ENCODE assay signal across 31 cellular contexts in the genomic region with DNA sequence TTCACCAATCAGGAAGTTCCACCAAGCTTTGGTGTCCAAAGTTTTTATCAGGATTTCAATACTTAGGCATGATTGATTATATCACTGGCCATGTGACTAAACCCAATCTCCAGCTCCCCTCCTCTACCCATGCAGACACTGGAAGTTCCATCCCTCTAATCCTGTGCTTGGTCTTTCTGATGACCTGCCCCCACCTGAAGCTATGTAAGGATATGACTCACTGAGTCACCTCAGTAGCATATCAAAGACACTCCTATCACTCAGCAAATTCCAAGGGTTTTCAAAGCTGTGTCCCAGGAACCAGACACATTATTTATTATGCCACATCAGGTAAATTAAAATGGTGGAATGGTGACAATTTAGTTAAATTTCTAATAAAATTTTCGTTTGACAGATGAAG.
"Had no signal": no experiment of that assay in that cellular context is flagged by ENCODE, and none has a peak within 500 bp of the region (broad histone marks: within the 10 kb centered on the region; RNA-seq: fewer than 3 reads in every experiment).

No MANE protein-coding gene starts in this region.

- H3K9me3 ChIP-seq: lower lobe of right lung, mucosa of descending colon, pancreas, prostate gland, testis, thyroid gland, transverse colon, upper lobe of left lung, vagina had no signal

- H3K36me3 ChIP-seq: left lung, lower lobe of right lung, pancreas, prostate gland, stomach, thyroid gland, transverse colon, upper lobe of left lung, vagina had no signal

- H3K4me1 ChIP-seq: left lung, lower lobe of right lung, pancreas, prostate gland, stomach, testis, thyroid gland, transverse colon, upper lobe of left lung, vagina had no signal

- H3K27ac Mint-ChIP-seq: naive thymus-derived CD8-positive, alpha-beta T cell; nephron; stimulated activated naive B cell treated with anti-CD40 and anti-IgM and Interleukin-4, amounts not matched to agents 10 μg/mL and 1 μg/mL and 100 μg/mL, for 72 hours had no signal

- H3K4me3 Mint-ChIP-seq: naive thymus-derived CD8-positive, alpha-beta T cell; nephron; neural crest cell; stimulated activated naive B cell treated with anti-CD40 and anti-IgM and Interleukin-4, amounts not matched to agents 10 μg/mL and 1 μg/mL and 100 μg/mL, for 72 hours had no signal

- H3K27ac ChIP-seq: left lung, lower lobe of right lung, pancreas, prostate gland, skin epidermis, stomach, testis, thyroid gland, transverse colon, upper lobe of left lung, vagina had no signal

- H3K36me3 Mint-ChIP-seq: stimulated activated naive B cell treated with anti-CD40 and anti-IgM and Interleukin-4, amounts not matched to agents 10 μg/mL and 1 μg/mL and 100 μg/mL, for 72 hours had no signal

- DNase-seq: kidney glomerular epithelial cell; left colon; left lung; lower lobe of right lung; mammary epithelial cell; mesenchymal stem cell; midbrain; mucosa of descending colon; naive thymus-derived CD8-positive, alpha-beta T cell; nucleus accumbens; pancreas; posterior cingulate gyrus; retina; right cardiac atrium; stimulated activated CD4-positive, alpha-beta T cell treated with anti-CD3 and anti-CD28 coated beads, Interleukin-12 subunit alpha, Interleukin-12 subunit beta, amount 100 ng/mL, for 4 hours; stimulated activated CD4-positive, alpha-beta T cell treated with anti-CD3 and anti-CD28 coated beads, Interleukin-15, amount 100 ng/mL, for 24 hours; stimulated activated CD4-positive, alpha-beta T cell treated with anti-CD3 and anti-CD28 coated beads, Interleukin-2, amount 100 ng/mL, for 24 hours; stimulated activated CD4-positive, alpha-beta T cell treated with anti-CD3 and anti-CD28 coated beads, Interleukin-4, amount 100 ng/mL, for 1 hour; stimulated activated naive B cell treated with anti-CD40 and anti-IgM and Interleukin-4, amounts not matched to agents 10 μg/mL and 1 μg/mL and 100 μg/mL, for 72 hours; stimulated activated naive CD8-positive, alpha-beta T cell treated with anti-CD3 and anti-CD28 coated beads, Interleukin-15, Interleukin-2, amounts not matched to agents 100 U/mL and 50 U/mL, for 24 hours; stomach; testis; thyroid gland; transverse colon; upper lobe of left lung had no signal

- H3K4me1 Mint-ChIP-seq: naive thymus-derived CD8-positive, alpha-beta T cell; nephron; stimulated activated naive B cell treated with anti-CD40 and anti-IgM and Interleukin-4, amounts not matched to agents 10 μg/mL and 1 μg/mL and 100 μg/mL, for 72 hours had no signal

- H3K27me3 Mint-ChIP-seq: stimulated activated naive B cell treated with anti-CD40 and anti-IgM and Interleukin-4, amounts not matched to agents 10 μg/mL and 1 μg/mL and 100 μg/mL, for 72 hours had no signal

- H3K4me3 ChIP-seq: left lung, lower lobe of right lung, mucosa of descending colon, pancreas, prostate gland, skin epidermis, stomach, testis, thyroid gland, transverse colon, upper lobe of left lung, vagina had no signal

- H3K27me3 ChIP-seq: left lung, stomach, testis, thyroid gland, transverse colon, upper lobe of left lung, vagina had no signal

- FAIRE-seq: keratinocyte, pancreas had no signal
